In the genomic region with DNA sequence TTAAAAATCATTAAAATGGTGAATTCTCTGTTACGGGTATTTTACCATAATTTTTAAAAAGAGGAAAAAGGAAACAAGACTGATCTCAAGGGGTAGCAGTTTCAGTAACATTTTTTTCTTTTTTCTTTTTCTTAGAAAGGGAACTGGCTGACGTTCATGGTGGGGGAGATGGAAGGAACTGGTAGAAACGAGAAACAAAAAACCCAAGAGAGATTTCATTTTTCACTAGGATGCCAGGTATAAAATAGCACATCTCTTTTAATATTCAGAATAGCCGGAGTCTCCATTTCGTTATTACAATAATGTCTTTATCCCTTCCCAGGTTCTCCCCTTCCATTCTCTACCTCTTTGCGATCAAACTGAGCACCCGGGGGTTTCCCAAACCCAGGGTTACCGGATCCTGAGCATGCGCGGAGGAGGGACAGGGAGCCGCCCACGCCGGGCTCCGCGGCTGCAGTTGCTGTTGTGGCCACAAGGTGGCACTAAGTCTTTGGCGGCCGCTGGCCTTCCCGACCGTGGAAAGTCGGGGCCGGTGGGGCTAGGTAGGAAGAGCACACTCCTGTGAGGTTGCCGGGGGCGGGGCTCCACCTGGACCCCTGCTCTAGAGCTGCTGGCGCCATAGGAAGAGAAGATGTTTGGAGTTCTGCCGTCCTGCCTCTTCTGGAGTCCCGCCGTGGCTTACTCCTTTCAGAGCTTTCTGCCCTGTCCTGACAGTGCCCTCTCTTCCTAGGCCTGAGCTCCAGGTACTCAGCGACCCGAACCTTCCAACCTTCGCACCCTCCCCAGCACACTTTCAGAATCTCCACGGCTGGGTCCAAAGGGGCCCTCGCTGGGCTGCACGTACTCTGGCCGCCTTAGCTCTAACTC, we compare ENCODE assay signal across 8 cellular contexts.
A peak's percentile ranks its signal among the peaks of the same experiment; 100 is the strongest.
DNase-seq lines count a peak whose midpoint lies in the region; ATAC-seq and TF ChIP-seq lines count a peak whose summit lies in the region.

No MANE protein-coding gene starts in this region.

- intact Hi-C loops in adrenal gland (cut with DNase I) (loop anchor here in 1 of 2 donors (5.0 kb wide), 2 partner anchors 34 to 89 kb away; no protein-coding TSS in a partner anchor), psoas muscle (cut with DNase I) (loop anchor here in 1 of 2 donors (2.0 to 5.0 kb wide), 3 partner anchors 35 to 319 kb away; no protein-coding TSS in a partner anchor)

- H3K27ac ChIP-seq in GM23248 = no peak overlapping the region
- no peak overlapping the region for H3K27ac ChIP-seq in adrenal gland
- H3K27ac ChIP-seq in right atrium auricular region = no peak overlapping the region
- no peak overlapping the region for H3K27ac ChIP-seq in psoas muscle

- in situ Hi-C loops in GM23248 (cut with MboI) = no loop called here

- POLR2A ChIA-PET in T-cell (lab: Charles Lee) = interaction anchor here in 1 of 2 donors (0.5 kb wide), 1 partner anchor 314 kb away, joined by 5 read pairs; no protein-coding TSS in a partner anchor

- ATAC-seq in T-cell (replicated peaks in 1 of 4) (peak; percentile 86 to 97 (median 88)), psoas muscle (peak; percentile 70 to 96 (median 90))

- no peak for TF ChIP-seq POLR2A in adrenal gland (IDR thresholded peaks at IDR 0.05)

- H3K27me3 ChIP-seq in GM23248 (replicated peaks; ENCODE audit: insufficient read depth) = no peaks in the 10 kb centered on the region
- H3K27me3 ChIP-seq in adrenal gland = no peaks in the 10 kb centered on the region
- H3K27me3 ChIP-seq in right atrium auricular region = no peaks in the 10 kb centered on the region
- no peaks in the 10 kb centered on the region for H3K27me3 ChIP-seq in psoas muscle (ENCODE audit: insufficient read depth in 3 of 3, low read length in 2 of 3)

- H2AFZ ChIP-seq in GM23248 = peak overlapping the region; percentile 88

- no peaks in the 10 kb centered on the region for H3K9me3 Mint-ChIP-seq in T-cell

- TF ChIP-seq CTCF in adrenal gland (IDR thresholded peaks at IDR 0.05) = peak; percentile 85 to 98 (median 90)
- peak; percentile 99 for TF ChIP-seq CTCF in right atrium auricular region (IDR thresholded peaks at IDR 0.05)
- peak; percentile 96 for TF ChIP-seq CTCF in psoas muscle (IDR thresholded peaks at IDR 0.05)

- H4K20me1 ChIP-seq in GM23248 (ENCODE audit: insufficient read depth) = no peaks in the 10 kb centered on the region

- peak; percentile 83 for DNase-seq in GM23248
- peak; percentile 32 for DNase-seq in KG1 (lab: John Stamatoyannopoulos, UW)
- peak; percentile 61 to 83 (median 78) for DNase-seq in T-cell
- peak; percentile 65 to 82 (median 79) for DNase-seq in adrenal gland
- peak; percentile 69 for DNase-seq in right atrium auricular region (ENCODE audit: low spot score)
- peak; percentile 76 to 83 for DNase-seq in psoas muscle
- DNase-seq in ureter (ENCODE audit: low spot score) = peak; percentile 81

- CTCF ChIA-PET in T-cell (lab: Charles Lee) = interaction anchor here (0.6 to 2.0 kb wide), 12 partner anchors 8 to 328 kb away, joined by 3 to 6 read pairs (median 3); no protein-coding TSS in a partner anchor

- H3K27ac Mint-ChIP-seq in T-cell = no peak overlapping the region

- 18 to 19% methylated on average over 34 of the region's 34 CpGs for WGBS in GM23248 (ENCODE audit: low coverage in 1 of 2, low lambda C conversion rate in 2 of 2, missing lambda C conversion rate in 2 of 2), 2 experiments
- 17 to 22% (median 19%) methylated on average over 30 to 34 of the region's 34 CpGs for WGBS in adrenal gland, 4 donors
- WGBS in psoas muscle, 3 donors = 20 to 21% (median 21%) methylated on average over 34 of the region's 34 CpGs

- no peaks in the 10 kb centered on the region for H3K27me3 Mint-ChIP-seq in T-cell

- H3K4me1 Mint-ChIP-seq in T-cell = peaks cover 7 to 11% (median 10%) of the 10 kb centered on the region in 3 donors

- H3K4me3 ChIP-seq in GM23248 (peak overlapping the region; percentile 73), adrenal gland (peak overlapping the region in 1 of 4 donors; percentile 36), right atrium auricular region (peak overlapping the region; percentile 26 to 35), psoas muscle (peak overlapping the region; percentile 47)

- no peaks in the 10 kb centered on the region for H3K79me2 ChIP-seq in GM23248 (ENCODE audit: insufficient read depth)

- H3K36me3 Mint-ChIP-seq in T-cell = no peaks in the 10 kb centered on the region

- H3K36me3 ChIP-seq in ES-I3 (ENCODE audit: insufficient read depth, low read length) = no peaks in the 10 kb centered on the region
- no peaks in the 10 kb centered on the region for H3K36me3 ChIP-seq in GM23248 (ENCODE audit: low read depth)
- H3K36me3 ChIP-seq in adrenal gland (replicated peaks in 1 of 2) = no peaks in the 10 kb centered on the region
- no peaks in the 10 kb centered on the region for H3K36me3 ChIP-seq in right atrium auricular region
- no peaks in the 10 kb centered on the region for H3K36me3 ChIP-seq in psoas muscle (ENCODE audit: insufficient read depth in 1 of 2, low read depth in 1 of 2)

- H3K4me3 Mint-ChIP-seq in T-cell = peak overlapping the region; percentile 72 to 78 (median 75)

- H3K9me2 ChIP-seq in GM23248 (ENCODE audit: insufficient read depth) = no peaks in the 10 kb centered on the region

- H3F3A ChIP-seq in GM23248 (ENCODE audit: insufficient read depth) = no peaks in the 10 kb centered on the region

- H3K4me2 ChIP-seq in GM23248 (ENCODE audit: unreplicated experiment) = peak overlapping the region; percentile 90

- H3K9me3 ChIP-seq in ES-I3 (ENCODE audit: control insufficient read depth, insufficient read depth, low read length) = no peaks in the 10 kb centered on the region
- H3K9me3 ChIP-seq in GM23248 (ENCODE audit: low read depth) = no peaks in the 10 kb centered on the region
- no peaks in the 10 kb centered on the region for H3K9me3 ChIP-seq in adrenal gland (replicated peaks in 1 of 3)
- no peaks in the 10 kb centered on the region for H3K9me3 ChIP-seq in right atrium auricular region
- H3K9me3 ChIP-seq in psoas muscle = no peaks in the 10 kb centered on the region

- H3K9ac ChIP-seq in ES-I3 (ENCODE audit: low read depth, low read length) (peak overlapping the region; percentile 57; the same call in 1 of the 2 replicates), GM23248 (peak overlapping the region; percentile 43; the same call in 1 of the 2 replicates)

- H3K4me1 ChIP-seq in ES-I3 (ENCODE audit: insufficient read depth, low read length) (no peaks in the 10 kb centered on the region), GM23248 (ENCODE audit: insufficient read depth) (peaks cover 3% of the 10 kb centered on the region; the same call in 1 of the 2 replicates), adrenal gland (replicated peaks in 1 of 2) (no peaks in the 10 kb centered on the region), right atrium auricular region (peaks cover 0 to 5% of the 10 kb centered on the region in 2 donors), psoas muscle (no peaks in the 10 kb centered on the region)

Comparison
In these comparisons a context has a peak if more than half of its experiments do, and no peak if none do; other contexts are left out.
1. DNase-seq: peak in every context shown above with its lines; median percentile 83 in GM23248; 81 in ureter; 80 in psoas muscle; 79 in adrenal gland; 78 in T-cell; 69 in right atrium auricular region; 32 in KG1.